19 cellular contexts compared by ENCODE assay signal in the genomic region with DNA sequence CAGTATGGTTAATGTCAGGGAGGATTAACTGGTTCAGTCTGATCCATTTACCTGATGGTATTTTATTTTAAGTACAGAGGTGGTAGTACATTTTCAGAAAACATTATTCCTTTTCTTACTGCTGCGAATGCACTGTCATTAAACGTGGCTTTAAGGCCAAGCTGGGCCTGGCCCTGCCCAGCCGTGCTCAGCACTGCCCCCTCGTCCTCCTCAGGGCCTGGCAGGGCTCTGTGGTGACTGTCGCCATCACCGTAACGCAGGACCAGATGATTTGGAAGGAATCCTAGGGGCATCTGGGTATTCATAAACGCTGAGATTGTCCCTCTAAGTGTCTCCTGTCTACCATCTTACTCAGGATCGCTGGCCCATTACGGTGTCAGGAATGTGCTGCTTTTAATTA.
DNase-seq lines count a peak whose midpoint lies in the region; ATAC-seq and TF ChIP-seq lines count a peak whose summit lies in the region.
"Had no signal": no experiment of that assay in that cellular context is flagged by ENCODE, and none has a peak within 500 bp of the region (broad histone marks: within the 10 kb centered on the region; RNA-seq: fewer than 3 reads in every experiment).

No MANE protein-coding gene starts in this region.

- TF ChIP-seq RAD21 in SK-N-SH (IDR thresholded peaks at IDR 0.05; ENCODE audit: low read length) = no peak

- no peak for TF ChIP-seq CTCF in SK-N-SH (IDR thresholded peaks at IDR 0.05)
- 0 out of 2 replicates have a peak, but pooled peaks have one; percentile 22 for TF ChIP-seq CTCF in Loucy (conservative IDR thresholded peaks at IDR 0.05; ENCODE audit: low read length)

- ATAC-seq in SK-N-SH treated with all-trans-retinoic acid at 6 μM for 48 hours = no peak
- ATAC-seq in sciatic nerve = no peak
- ATAC-seq in GM19324 (IDR thresholded peaks at IDR 0.05; ENCODE audit: low FRiP score, unreplicated experiment) = no peak

- H3K27me3 ChIP-seq in SK-N-SH (ENCODE audit: insufficient read depth) (no peaks in the 10 kb centered on the region), Loucy (ENCODE audit: insufficient read depth, low read length, poor library complexity, severe bottlenecking) (no peaks in the 10 kb centered on the region)
- H3K27me3 ChIP-seq: BE2C had no signal

- H3K27ac ChIP-seq in SK-N-SH (ENCODE audit: low read depth in 2 of 2, low read length in 1 of 2) (no peak overlapping the region), caudate nucleus (ENCODE audit: low read depth, low read length) (no peak overlapping the region)

- H4K20me1 ChIP-seq in SK-N-SH (ENCODE audit: insufficient read depth) (no peaks in the 10 kb centered on the region), Loucy (ENCODE audit: insufficient read depth, low read length, poor library complexity, severe bottlenecking) (peaks cover 4% of the 10 kb centered on the region)

- H3F3A ChIP-seq in SK-N-SH (replicated peaks; ENCODE audit: insufficient read depth) (no peaks in the 10 kb centered on the region), Loucy (ENCODE audit: low read depth) (no peaks in the 10 kb centered on the region)

- DNase-seq in SK-N-SH (peak; percentile 33), islet precursor cell (peak; percentile 52), sciatic nerve (ENCODE audit: low spot score) (peak; percentile 6), caudate nucleus (lab: John Stamatoyannopoulos, UW) (no peak)
- no peak for DNase-seq in stimulated activated CD4-positive, alpha-beta T cell treated with anti-CD3 and anti-CD28 coated beads, Interleukin-2, amount 100 ng/mL, for 48 hours
- DNase-seq: 8988T; BE2C; CD4-positive, CD25-positive, alpha-beta regulatory T cell; COR-L47; DMS 273 treated with DMSO at 0.1 percent for 48 hours; DND-41; Kasumi-1; NCI-H1105; NCI-H748 treated with DMSO at 0.1 percent for 48 hours; OCI-M1; SHP77 had no signal

- H2AFZ ChIP-seq in SK-N-SH (ENCODE audit: low read depth) (no peak overlapping the region), Loucy (ENCODE audit: low read length) (no peak overlapping the region)

- intact Hi-C loops in sciatic nerve (cut with DNase I) = no loop called here

- H3K9me2 ChIP-seq in SK-N-SH (no peaks in the 10 kb centered on the region), Loucy (replicated peaks; ENCODE audit: low read depth, low read length) (no peaks in the 10 kb centered on the region)

- CTCF ChIA-PET in SK-N-SH (lab: Yijun Ruan, JAX) = interaction anchor here (0.6 to 0.8 kb wide), 2 partner anchors 238 to 306 kb away, joined by 3 read pairs; no protein-coding TSS in a partner anchor

- H3K4me1 ChIP-seq in SK-N-SH (ENCODE audit: control insufficient read depth in 1 of 2, insufficient read depth in 2 of 2, low read depth in 1 of 2, low read length in 1 of 2) (no peaks in the 10 kb centered on the region; a peak in 1 of 4 replicates), Loucy (ENCODE audit: insufficient read depth, low read length, poor library complexity, severe bottlenecking) (peaks cover 15% of the 10 kb centered on the region)
- H3K4me1 ChIP-seq: BE2C had no signal

- H3K79me2 ChIP-seq in SK-N-SH (ENCODE audit: insufficient read depth) (no peaks in the 10 kb centered on the region), Loucy (ENCODE audit: insufficient read depth, low read length) (peaks cover 9% of the 10 kb centered on the region; the same call in 1 of the 2 replicates)

- H3K9ac ChIP-seq in SK-N-SH = no peak overlapping the region
- H3K9ac ChIP-seq in Loucy (ENCODE audit: low read depth, low read length, poor library complexity, severe bottlenecking) = no peak overlapping the region

- H3K4me2 ChIP-seq in SK-N-SH (no peak overlapping the region), Loucy (ENCODE audit: low read depth, low read length, poor library complexity, severe bottlenecking) (no peak overlapping the region)

- POLR2A ChIA-PET in SK-N-SH (lab: Yijun Ruan, JAX) = no interaction called here

- TF ChIP-seq EP300 in SK-N-SH (IDR thresholded peaks at IDR 0.05; ENCODE audit: borderline replicate concordance in 1 of 2, low read depth in 1 of 2, low read length in 1 of 2) = no peak

- H3K36me3 ChIP-seq in SK-N-SH (replicated peaks in 1 of 2; ENCODE audit: control insufficient read depth in 1 of 2, insufficient read depth in 2 of 2, low read length in 1 of 2) (peaks cover 0 to 2% of the 10 kb centered on the region in 2 experiments), Loucy (ENCODE audit: insufficient read depth, low read length) (peaks cover 25% of the 10 kb centered on the region; the same call in 1 of the 2 replicates)
- H3K36me3 ChIP-seq: BE2C had no signal

- H3K4me3 ChIP-seq in SK-N-SH (ENCODE audit: low read depth in 2 of 2, low read length in 1 of 2) = no peak overlapping the region
- H3K4me3 ChIP-seq in Loucy (ENCODE audit: low read length, poor library complexity, severe bottlenecking) = no peak overlapping the region

- no peaks in the 10 kb centered on the region for H3K9me3 ChIP-seq in SK-N-SH
- no peaks in the 10 kb centered on the region for H3K9me3 ChIP-seq in Loucy (ENCODE audit: insufficient read depth, low read depth, low read length)
- H3K9me3 ChIP-seq: BE2C had no signal

- WGBS in SK-N-SH (ENCODE audit: low lambda C conversion rate) = 87% methylated on average over 10 of the region's 10 CpGs

TF ChIP-seq in SK-N-SH, 30 proteins besides CTCF, POLR2A, EP300 and RAD21:
- TF ChIP-seq ELF1 (IDR thresholded peaks at IDR 0.05) (no peak), JUND (IDR thresholded peaks at IDR 0.05) (no peak), FOXM1 (IDR thresholded peaks at IDR 0.05; ENCODE audit: low read depth) (no peak)

TF ChIP-seq in SK-N-SH treated with all-trans-retinoic acid at 6 μM for 48 hours, 23 proteins besides CTCF, POLR2A, EP300 and RAD21:
- TF ChIP-seq OSR1 (CRISPR knock-in tag; IDR thresholded peaks at IDR 0.05) (no peak), ZNF8 (CRISPR knock-in tag; IDR thresholded peaks at IDR 0.05) (no peak), ZNF70 (CRISPR knock-in tag; IDR thresholded peaks at IDR 0.05) (no peak), ESRRG (CRISPR knock-in tag; IDR thresholded peaks at IDR 0.05) (no peak), TSHZ2 (CRISPR knock-in tag; IDR thresholded peaks at IDR 0.05) (no peak), BACH2 (CRISPR knock-in tag; IDR thresholded peaks at IDR 0.05; ENCODE audit: borderline replicate concordance) (no peak), SNAI2 (CRISPR knock-in tag; IDR thresholded peaks at IDR 0.05) (no peak)

Comparison
In these comparisons a context has a peak if more than half of its experiments do, and no peak if none do; other contexts are left out.
1. DNase-seq: peak in SK-N-SH (single experiment), islet precursor cell (single experiment) and sciatic nerve (single experiment); none in stimulated activated CD4-positive, alpha-beta T cell treated with anti-CD3 and anti-CD28 coated beads, Interleukin-2, amount 100 ng/mL, for 48 hours (0 of 2) and caudate nucleus (0 of 61).